14 cellular contexts compared by ENCODE assay signal in genomic region chr16:69839240-69839688, GRCh38.
DNase-seq lines count a peak whose midpoint lies in the region; ATAC-seq and TF ChIP-seq lines count a peak whose summit lies in the region.
"Had no signal": no experiment of that assay in that cellular context is flagged by ENCODE, and none has a peak within 500 bp of the region (broad histone marks: within the 10 kb centered on the region; RNA-seq: fewer than 3 reads in every experiment).

No MANE protein-coding gene starts in this region.

- peak; percentile 43 to 76 (median 64) for ATAC-seq in heart left ventricle
- no peak for ATAC-seq in HG03159 (IDR thresholded peaks at IDR 0.05; ENCODE audit: unreplicated experiment)

- no peak overlapping the region for H3K4me3 ChIP-seq in heart left ventricle
- H3K4me3 ChIP-seq in tibial nerve = no peak overlapping the region

- H3K27me3 ChIP-seq in heart left ventricle (no peaks in the 10 kb centered on the region), tibial nerve (no peaks in the 10 kb centered on the region)

- peaks cover 6 to 52% (median 35%) of the 10 kb centered on the region in 12 donors for H3K4me1 ChIP-seq in heart left ventricle
- H3K4me1 ChIP-seq in tibial nerve = peaks cover 0 to 34% (median 14%) of the 10 kb centered on the region in 4 donors

- H3K36me3 ChIP-seq in heart left ventricle (peaks cover 0 to 47% (median 6%) of the 10 kb centered on the region in 9 donors), tibial nerve (peaks cover 0 to 7% (median 0%) of the 10 kb centered on the region in 3 donors)

- 19 to 37% (median 24%) methylated on average over 2 of the region's 2 CpGs for WGBS in heart left ventricle, 4 donors
- WGBS in tibial nerve, 2 donors = 23 to 28% methylated on average over 2 of the region's 2 CpGs

- no peak for TF ChIP-seq POLR2A in heart left ventricle (IDR thresholded peaks at IDR 0.05)
- no peak for TF ChIP-seq POLR2A in tibial nerve (IDR thresholded peaks at IDR 0.05)

- peak; percentile 27 for DNase-seq in NCI-H1092 treated with DMSO at 0.1 percent for 48 hours (lab: John Stamatoyannopoulos, UW)
- no peak for DNase-seq in NCI-H1092 (lab: John Stamatoyannopoulos, UW)
- no peak for DNase-seq in heart left ventricle
- DNase-seq in myocyte (ENCODE audit: low read depth) = peak; percentile 51
- DNase-seq in tibial nerve (ENCODE audit: low spot score in 2 of 2) = no peak
- DNase-seq in activated CD4-positive, CD25-positive, alpha-beta regulatory T cell treated with anti-CD3 and anti-CD28 coated beads, Interleukin-2, amount 50 U/mL, for 72 hours = no peak
- no peak for DNase-seq in SHP77 (lab: John Stamatoyannopoulos, UW)
- DNase-seq: 8988T; activated CD4-positive, alpha-beta T cell treated with anti-CD3 and anti-CD28 coated beads, Interleukin-2, amount 50 U/mL, for 1 hour; CD4-positive, alpha-beta memory T cell; GF-D8; NCI-H345 had no signal

- no peaks in the 10 kb centered on the region for H3K9me3 ChIP-seq in heart left ventricle
- H3K9me3 ChIP-seq in tibial nerve = no peaks in the 10 kb centered on the region

- TF ChIP-seq CTCF in heart left ventricle (IDR thresholded peaks at IDR 0.05) = no peak
- no peak for TF ChIP-seq CTCF in tibial nerve (IDR thresholded peaks at IDR 0.05)

- intact Hi-C loops in heart left ventricle (cut with DNase I) = loop anchor here in 1 of 10 donors (2.0 kb wide), 1 partner anchor 20 kb away; no protein-coding TSS in a partner anchor

- no peak for TF ChIP-seq EP300 in tibial nerve (IDR thresholded peaks at IDR 0.05)

- peak overlapping the region; percentile 58 to 90 (median 80) for H3K27ac ChIP-seq in heart left ventricle
- peak overlapping the region in 3 of 4 donors; percentile 30 to 63 (median 35) for H3K27ac ChIP-seq in tibial nerve
- H3K27ac ChIP-seq: epithelial cell of prostate had no signal

Comparison
In these comparisons a context has a peak if more than half of its experiments do, and no peak if none do; other contexts are left out.
1. DNase-seq: peak in NCI-H1092 treated with DMSO at 0.1 percent for 48 hours (single experiment) and myocyte (single experiment); none in NCI-H1092 (single experiment), heart left ventricle (0 of 5), tibial nerve (0 of 2), activated CD4-positive, CD25-positive, alpha-beta regulatory T cell treated with anti-CD3 and anti-CD28 coated beads, Interleukin-2, amount 50 U/mL, for 72 hours (single experiment) and SHP77 (0 of 2).